Comparison of ENCODE assay signal across 27 cellular contexts in the genomic region with DNA sequence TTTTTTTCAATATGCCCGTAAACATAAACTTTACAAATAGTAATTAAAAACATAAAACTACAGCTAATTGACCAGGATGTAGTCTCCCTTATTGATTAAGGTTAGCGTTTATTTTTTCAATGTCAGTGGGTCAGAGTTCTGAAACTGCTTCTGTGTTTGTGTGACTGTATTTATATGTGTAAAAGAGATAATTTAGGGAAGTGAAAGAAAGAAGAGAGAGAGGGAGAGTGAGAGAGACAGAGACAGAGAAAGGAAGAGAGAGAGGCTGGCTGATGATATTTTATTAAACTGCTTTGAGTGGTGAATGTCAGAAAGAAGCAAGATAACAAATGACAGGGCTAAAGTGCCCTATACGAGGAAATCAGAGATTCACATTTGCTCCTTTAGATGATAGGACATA.
"Had no signal": no experiment of that assay in that cellular context is flagged by ENCODE, and none has a peak within 500 bp of the region (broad histone marks: within the 10 kb centered on the region; RNA-seq: fewer than 3 reads in every experiment).

No MANE protein-coding gene starts in this region.

- FAIRE-seq: bronchial epithelial cell had no signal

- H3K36me3 ChIP-seq: ascending aorta, Peyer's patch, SJSA1 had no signal

- H3K27me3 ChIP-seq: ascending aorta, body of pancreas, Peyer's patch, SJSA1 had no signal

- H3K4me1 ChIP-seq: ascending aorta, body of pancreas, Peyer's patch, SJSA1 had no signal

- H3K4me3 ChIP-seq: ascending aorta, body of pancreas, Peyer's patch, SJSA1 had no signal

- H3K9me3 ChIP-seq: ascending aorta, body of pancreas, Peyer's patch, SJSA1 had no signal

- H3K27ac ChIP-seq: ascending aorta, body of pancreas, Peyer's patch, RWPE1, SJSA1 had no signal

- DNase-seq: activated CD4-positive, alpha-beta memory T cell treated with anti-CD3 and anti-CD28 coated beads for 36 hours; activated CD4-positive, alpha-beta T cell treated with anti-CD3 and anti-CD28 coated beads, Interleukin-2, amount 10 ng/mL, durations not matched to agents 7 days and 5 days; activated CD4-positive, CD25-positive, alpha-beta regulatory T cell; activated CD8-positive, alpha-beta memory T cell treated with anti-CD3 and anti-CD28 coated beads for 24 hours; activated effector memory CD4-positive, alpha-beta T cell treated with anti-CD3 and anti-CD28 coated beads, Interleukin-2, amount 50 U/mL, for 16 hours; activated naive CD4-positive, alpha-beta T cell treated with Interleukin-2 at 50 U/mL for 16 hours; activated naive CD8-positive, alpha-beta T cell treated with anti-CD3 and anti-CD28 coated beads, Interleukin-2, amount 50 U/mL, for 24 hours; activated T-cell treated with anti-CD3 and anti-CD28 coated beads, Interleukin-2, amount 50 U/mL, for 4 hours; amniotic stem cell; body of pancreas; central memory CD4-positive, alpha-beta T cell; MM.1S; NCI-H1105; NCI-H1436 treated with DMSO at 0.1 percent for 48 hours; NCI-H187; NCI-H2081; NCI-H446; NCI-H524; OCI-M1; Peyer's patch; Right ventricle myocardium superior; T-helper 2 cell; T1000 had no signal
